In genomic region chr17:82228842-82229685, GRCh38 we compare ENCODE assay signal across 1 cellular context.
TF ChIP-seq lines count a peak whose summit lies in the region.

TSS of gene SLC16A3 (plus strand) at chr17:82229042. CDS start at chr17:82236009, 6,967 bp downstream.

TF ChIP-seq in HepG2, 621 proteins besides CTCF, POLR2A, EP300 and RAD21 (continued from another document and continues in another):
- TF ChIP-seq ZNF724P (CRISPR knock-in tag; IDR thresholded peaks at IDR 0.05; ENCODE audit: borderline replicate concordance) = peak; percentile 15; the same call in 1 of the 2 replicates
- TF ChIP-seq ZSCAN21 (CRISPR knock-in tag; IDR thresholded peaks at IDR 0.05; ENCODE audit: borderline replicate concordance) = peak; percentile 70
- TF ChIP-seq ZNF674 (CRISPR knock-in tag; IDR thresholded peaks at IDR 0.05; ENCODE audit: low read depth) = no peak
- TF ChIP-seq GABPA (IDR thresholded peaks at IDR 0.05; ENCODE audit: low read depth, low read length) = no peak
- TF ChIP-seq GABPA (CRISPR knock-in tag; IDR thresholded peaks at IDR 0.05; ENCODE audit: low read depth) = no peak
- TF ChIP-seq RBM39 (IDR thresholded peaks at IDR 0.05; ENCODE audit: low read depth, low read length, poor library complexity, severe bottlenecking) = no peak
- no peak for TF ChIP-seq ZNF660 (CRISPR knock-in tag; IDR thresholded peaks at IDR 0.05; ENCODE audit: borderline replicate concordance, low read depth)
- no peak for TF ChIP-seq YEATS2 (CRISPR knock-in tag; IDR thresholded peaks at IDR 0.05; ENCODE audit: borderline replicate concordance)
- TF ChIP-seq ZNF264 (CRISPR knock-in tag; IDR thresholded peaks at IDR 0.05) = peak; percentile 33; the same call in 1 of the 2 replicates
- 0 out of 2 replicates have a peak, but pooled peaks have one; percentile 16 for TF ChIP-seq TERF1 (CRISPR knock-in tag; IDR thresholded peaks at IDR 0.05)
- no peak for TF ChIP-seq ZNF224 (CRISPR knock-in tag; IDR thresholded peaks at IDR 0.05)
- no peak for TF ChIP-seq ZMAT5 (CRISPR knock-in tag; IDR thresholded peaks at IDR 0.05; ENCODE audit: borderline replicate concordance, low read depth)
- no peak for TF ChIP-seq RFX3 (CRISPR knock-in tag; IDR thresholded peaks at IDR 0.05)
- peak; percentile 77; the same call in 1 of the 2 replicates for TF ChIP-seq ZNF773 (CRISPR knock-in tag; IDR thresholded peaks at IDR 0.05; ENCODE audit: borderline replicate concordance)
- TF ChIP-seq TARDBP (CRISPR knock-in tag; IDR thresholded peaks at IDR 0.05) = no peak
- TF ChIP-seq FOXO1 (CRISPR knock-in tag; IDR thresholded peaks at IDR 0.05) = no peak
- no peak for TF ChIP-seq KDM6A (CRISPR knock-in tag; IDR thresholded peaks at IDR 0.05; ENCODE audit: low read depth)
- TF ChIP-seq NR2F2 (IDR thresholded peaks at IDR 0.05; ENCODE audit: borderline replicate concordance, low read depth) = 0 out of 2 replicates have a peak, but pooled peaks have one; percentile 17
- no peak; the same call in 1 of the 2 replicates for TF ChIP-seq ZNF768 (CRISPR knock-in tag; IDR thresholded peaks at IDR 0.05)
- no peak; the same call in 1 of the 2 replicates for TF ChIP-seq HDAC2 (CRISPR knock-in tag; IDR thresholded peaks at IDR 0.05)
- TF ChIP-seq RFXAP (CRISPR knock-in tag; IDR thresholded peaks at IDR 0.05; ENCODE audit: borderline replicate concordance) = peak; percentile 54; the same call in 1 of the 2 replicates
- no peak for TF ChIP-seq NFIC (IDR thresholded peaks at IDR 0.05; ENCODE audit: low read length)
- TF ChIP-seq ELF3 (CRISPR knock-in tag; IDR thresholded peaks at IDR 0.05) = peak; percentile 45; the same call in 1 of the 2 replicates
- no peak for TF ChIP-seq MBD4 (IDR thresholded peaks at IDR 0.05; ENCODE audit: borderline replicate concordance, low read length)
- TF ChIP-seq HINFP (CRISPR knock-in tag; IDR thresholded peaks at IDR 0.05; ENCODE audit: low read depth) = peak; percentile 69; the same call in 1 of the 2 replicates
- 0 out of 2 replicates have a peak, but pooled peaks have one; percentile 12 for TF ChIP-seq ZNF460 (CRISPR knock-in tag; IDR thresholded peaks at IDR 0.05; ENCODE audit: borderline replicate concordance)
- TF ChIP-seq SMAD1 (CRISPR knock-in tag; IDR thresholded peaks at IDR 0.05; ENCODE audit: borderline replicate concordance, low read depth) = peak; percentile 27; the same call in 1 of the 2 replicates
- TF ChIP-seq ZNF276 (CRISPR knock-in tag; IDR thresholded peaks at IDR 0.05; ENCODE audit: low read depth) = no peak
- TF ChIP-seq SCMH1 (CRISPR knock-in tag; IDR thresholded peaks at IDR 0.05; ENCODE audit: borderline replicate concordance) = no peak
- 0 out of 2 replicates have a peak, but pooled peaks have one; percentile 6 for TF ChIP-seq IKZF5 (CRISPR knock-in tag; IDR thresholded peaks at IDR 0.05)
- peak; percentile 94; the same call in 1 of the 2 replicates for TF ChIP-seq ZNF816 (CRISPR knock-in tag; IDR thresholded peaks at IDR 0.05; ENCODE audit: borderline replicate concordance)
- TF ChIP-seq ZBTB34 (CRISPR knock-in tag; IDR thresholded peaks at IDR 0.05) = 0 out of 2 replicates have a peak, but pooled peaks have one; percentile 13
- no peak for TF ChIP-seq PTBP1 (IDR thresholded peaks at IDR 0.05; ENCODE audit: low read depth, low read length, poor library complexity, severe bottlenecking)
- no peak for TF ChIP-seq ZNF350 (CRISPR knock-in tag; IDR thresholded peaks at IDR 0.05; ENCODE audit: borderline replicate concordance, low read depth)
- peak; percentile 78 for TF ChIP-seq YY1 (IDR thresholded peaks at IDR 0.05; ENCODE audit: insufficient read depth, insufficient replicate concordance, low read depth, low read length)
- TF ChIP-seq ZNF383 (CRISPR knock-in tag; IDR thresholded peaks at IDR 0.05; ENCODE audit: borderline replicate concordance) = no peak
- no peak for TF ChIP-seq RCOR2 (CRISPR knock-in tag; IDR thresholded peaks at IDR 0.05)
- no peak for TF ChIP-seq HHEX (CRISPR knock-in tag; IDR thresholded peaks at IDR 0.05)
- TF ChIP-seq MTF1 (CRISPR knock-in tag; IDR thresholded peaks at IDR 0.05) = no peak
- TF ChIP-seq ZNF33B (CRISPR knock-in tag; IDR thresholded peaks at IDR 0.05) = no peak
- TF ChIP-seq PRDM10 (CRISPR knock-in tag; IDR thresholded peaks at IDR 0.05; ENCODE audit: low read depth) = no peak
- no peak for TF ChIP-seq HOXD1 (CRISPR knock-in tag; IDR thresholded peaks at IDR 0.05)
- TF ChIP-seq NFKBIZ (CRISPR knock-in tag; IDR thresholded peaks at IDR 0.05) = no peak; the same call in 1 of the 2 replicates
- TF ChIP-seq ARNT (IDR thresholded peaks at IDR 0.05) = no peak
- TF ChIP-seq HNF1B (CRISPR knock-in tag; IDR thresholded peaks at IDR 0.05) = no peak
- TF ChIP-seq CHCHD3 (CRISPR knock-in tag; IDR thresholded peaks at IDR 0.05) = no peak
- no peak for TF ChIP-seq CERS6 (CRISPR knock-in tag; IDR thresholded peaks at IDR 0.05)
- no peak for TF ChIP-seq ATF7 (IDR thresholded peaks at IDR 0.05)
- no peak for TF ChIP-seq ATF7 (CRISPR knock-in tag; IDR thresholded peaks at IDR 0.05)
- no peak for TF ChIP-seq NKX3-1 (CRISPR knock-in tag; IDR thresholded peaks at IDR 0.05)
- TF ChIP-seq HOXA9 (CRISPR knock-in tag; IDR thresholded peaks at IDR 0.05; ENCODE audit: borderline replicate concordance) = 0 out of 2 replicates have a peak, but pooled peaks have one; percentile 13
- no peak for TF ChIP-seq ZFP41 (CRISPR knock-in tag; IDR thresholded peaks at IDR 0.05; ENCODE audit: borderline replicate concordance)
- no peak for TF ChIP-seq NFYC (CRISPR knock-in tag; IDR thresholded peaks at IDR 0.05)
- TF ChIP-seq ZFP37 (CRISPR knock-in tag; IDR thresholded peaks at IDR 0.05; ENCODE audit: borderline replicate concordance) = no peak
- no peak for TF ChIP-seq KAT2B (IDR thresholded peaks at IDR 0.05; ENCODE audit: borderline replicate concordance, low read depth, low read length)
- TF ChIP-seq PLRG1 (conservative IDR thresholded peaks at IDR 0.05) = no peak
- no peak; the same call in 1 of the 2 replicates for TF ChIP-seq ERF (CRISPR knock-in tag; IDR thresholded peaks at IDR 0.05)
- no peak; the same call in 1 of the 2 replicates for TF ChIP-seq KAT7 (CRISPR knock-in tag; IDR thresholded peaks at IDR 0.05; ENCODE audit: borderline replicate concordance)
- TF ChIP-seq ETS1 (CRISPR knock-in tag; IDR thresholded peaks at IDR 0.05) = peak; percentile 47; the same call in 1 of the 2 replicates
